In the genomic region with DNA sequence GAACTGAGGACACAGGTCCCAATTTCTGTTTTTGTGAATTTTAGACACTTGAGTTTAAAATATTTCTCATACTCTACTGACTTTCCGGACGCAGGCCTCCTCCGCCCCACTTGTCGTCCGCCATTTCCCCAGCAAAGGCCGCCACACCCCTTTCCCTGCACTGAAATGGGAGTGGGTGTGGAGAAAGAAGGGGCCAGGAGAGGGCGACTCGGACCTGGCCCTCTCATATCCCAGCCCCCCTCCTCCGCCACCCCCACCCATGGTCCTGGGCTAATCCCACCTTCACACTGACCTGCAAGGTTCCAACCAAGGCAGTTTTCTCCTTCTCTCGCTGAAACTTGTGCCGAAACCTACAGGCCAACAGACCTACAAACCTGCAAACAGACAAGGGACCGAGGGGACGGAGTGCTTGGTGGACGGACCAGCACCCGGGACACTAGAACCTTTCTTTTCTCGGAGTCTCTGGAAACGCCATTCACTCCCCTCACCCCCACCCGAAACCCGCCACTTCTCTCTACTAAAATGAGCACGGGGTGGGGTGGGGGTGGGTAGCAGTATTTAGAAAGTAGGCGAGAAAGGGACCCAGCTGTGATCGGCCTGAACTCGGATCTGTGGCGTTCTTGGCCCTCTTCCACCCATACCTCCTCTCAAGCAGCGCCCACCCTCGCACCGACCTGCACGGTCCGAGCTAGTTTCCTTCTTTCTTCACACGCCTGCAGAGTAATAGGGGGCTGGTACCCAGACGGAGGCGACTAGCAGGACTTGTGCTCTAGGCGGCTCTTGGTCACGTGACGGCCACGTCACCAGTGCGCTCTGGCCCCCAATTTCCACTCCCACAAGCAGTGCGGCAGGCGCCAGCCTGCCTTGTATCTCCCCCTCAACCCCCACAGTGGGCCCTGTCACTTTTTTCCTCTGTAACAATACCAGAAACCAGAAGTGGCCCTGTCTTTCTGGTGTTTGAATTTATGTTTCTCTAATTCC, we compare ENCODE assay signal across 8 cellular contexts. TPM values are rescaled to one million over a fixed set of nuclear protein-coding genes. Genes with fewer than 3 reads are reported as not detected.
DNase-seq lines count a peak whose midpoint lies in the region; ATAC-seq and TF ChIP-seq lines count a peak whose summit lies in the region.

Gene ARMCX6, minus strand, starts transcription at position 790 of the 981 bp plus-strand sequence. CDS start 1,380 bp downstream, outside the sequence.

- peaks cover 3% of the 10 kb centered on the region for H3K36me3 ChIP-seq in neuron (ENCODE audit: insufficient read depth, low read length)

- peak; percentile 93 for ATAC-seq in GM21528 (IDR thresholded peaks at IDR 0.05; ENCODE audit: low FRiP score, unreplicated experiment)
- peak; percentile 91 for ATAC-seq in foreskin keratinocyte

- no peaks in the 10 kb centered on the region for H3K9me3 Mint-ChIP-seq in IgD-negative memory B cell

- H3K27ac ChIP-seq in foreskin keratinocyte: peak within 1 kb of the TSS; percentile 60
- H3K27ac ChIP-seq in substantia nigra (ENCODE audit: low read depth, low read length, poor library complexity, severe bottlenecking): peak within 1 kb of the TSS; percentile 61

- no peaks in the 10 kb centered on the region for H3K27me3 ChIP-seq in foreskin keratinocyte
- H3K27me3 ChIP-seq in neuron (ENCODE audit: insufficient read depth, low read length): no peaks in the 10 kb centered on the region

- peak; percentile 44 for TF ChIP-seq CTCF in foreskin keratinocyte (conservative IDR thresholded peaks at IDR 0.05)

- peak within 1 kb of the TSS; percentile 91 to 97 (median 95) for H3K4me3 Mint-ChIP-seq in IgD-negative memory B cell

- H3K27ac Mint-ChIP-seq in IgD-negative memory B cell: peak within 1 kb of the TSS; percentile 84 to 95 (median 90)

- H3K4me3 ChIP-seq in neuron (ENCODE audit: low read length): peak within 1 kb of the TSS; percentile 61

- H3K4me1 ChIP-seq in foreskin keratinocyte: no peaks in the 10 kb centered on the region
- H3K4me1 ChIP-seq in neuron (ENCODE audit: insufficient read depth, low read length): peaks cover 8% of the 10 kb centered on the region

- peak within 1 kb of the TSS; percentile 62 for H2AFZ ChIP-seq in neuron (ENCODE audit: low read depth, low read length)

- H3K36me3 Mint-ChIP-seq in IgD-negative memory B cell: no peaks in the 10 kb centered on the region

- peaks cover 2% of the 10 kb centered on the region for H3K27me3 Mint-ChIP-seq in IgD-negative memory B cell

- H3K4me1 Mint-ChIP-seq in IgD-negative memory B cell: peaks cover 2 to 6% (median 3%) of the 10 kb centered on the region in 3 donors

- H3K9me3 ChIP-seq in neuron (ENCODE audit: low read length): no peaks in the 10 kb centered on the region

- DNase-seq in DMS79 (lab: John Stamatoyannopoulos, UW): peak; percentile 50
- DNase-seq in RKO (ENCODE audit: low spot score): peak; percentile 83
- DNase-seq in activated T-helper 9 cell treated with anti-CD3 and anti-CD28 coated beads, Interleukin-2, amount 50 U/mL, for 16 hours (ENCODE audit: low read depth): peak; percentile 43
- DNase-seq in foreskin keratinocyte: peak in 1 of 2 donors; percentile 30
- DNase-seq in substantia nigra (lab: John Stamatoyannopoulos, UW): peak; percentile 2 to 86 (median 56)

RNA-seq across cellular contexts. Expression of gene ARMCX6, which starts in this region (rescaled TPM):
- polyA plus RNA-seq in IgD-negative memory B cell (57.4 TPM), foreskin keratinocyte (33.4 and 37.8 TPM in 2 replicates)
- 23.5 and 28.7 TPM in 2 replicates for total RNA-seq in foreskin keratinocyte
